1 cellular context compared by ENCODE assay signal in the genomic region with DNA sequence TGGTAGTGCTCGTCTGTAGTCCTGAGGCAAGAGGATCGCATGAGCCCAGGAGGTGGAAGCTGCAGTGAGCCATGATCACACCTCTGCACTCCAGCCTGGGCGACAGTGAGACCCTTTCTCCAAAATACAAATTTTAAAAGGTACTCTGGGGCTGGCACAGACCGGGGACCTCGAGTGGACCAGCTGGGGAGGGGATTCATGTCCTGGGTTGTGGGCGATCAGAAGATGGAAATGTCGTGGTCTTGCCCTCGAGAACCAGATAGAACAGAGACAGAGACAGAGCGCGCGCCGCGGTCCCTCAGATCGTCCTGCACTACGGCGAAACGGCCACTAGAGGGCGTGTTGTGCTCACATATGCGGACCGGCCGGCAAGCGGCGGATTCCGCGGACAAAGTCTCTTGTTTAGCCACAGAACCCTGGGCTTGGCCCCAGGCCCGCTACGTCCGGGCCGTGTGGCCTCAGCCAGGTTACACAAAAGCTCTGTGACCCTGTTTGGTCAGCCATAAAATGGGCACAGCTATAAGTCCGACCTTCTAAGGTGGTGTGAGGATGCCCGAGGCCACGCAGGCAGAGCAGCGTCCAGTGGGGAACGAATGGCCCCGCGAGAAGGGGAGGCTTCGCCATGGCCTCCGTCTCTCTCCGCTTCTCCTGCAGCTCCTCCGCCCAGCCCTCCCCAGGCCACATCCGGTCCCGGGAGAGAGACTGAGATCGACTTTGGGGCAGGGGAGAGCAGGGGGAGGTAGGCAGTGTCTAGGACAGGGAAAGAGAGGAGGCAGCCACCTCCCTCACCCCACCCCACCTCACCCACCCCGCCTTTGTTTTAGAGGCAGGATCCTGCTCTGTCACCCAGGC.
TF ChIP-seq lines count a peak whose summit lies in the region.

No MANE protein-coding gene starts in this region.

TF ChIP-seq in HepG2, 621 proteins besides CTCF, POLR2A, EP300 and RAD21 (continued from another document and continues in another):
- peak; percentile 85; the same call in 1 of the 2 replicates for TF ChIP-seq ZNF800 (CRISPR knock-in tag; IDR thresholded peaks at IDR 0.05)
- TF ChIP-seq FOXM1 (CRISPR knock-in tag; IDR thresholded peaks at IDR 0.05) = no peak
- TF ChIP-seq ZNF790 (CRISPR knock-in tag; IDR thresholded peaks at IDR 0.05; ENCODE audit: borderline replicate concordance) = no peak
- TF ChIP-seq MTF1 (CRISPR knock-in tag; IDR thresholded peaks at IDR 0.05) = no peak
- no peak for TF ChIP-seq ZNF530 (CRISPR knock-in tag; IDR thresholded peaks at IDR 0.05; ENCODE audit: low read depth)
- TF ChIP-seq AKNA (CRISPR knock-in tag; IDR thresholded peaks at IDR 0.05; ENCODE audit: borderline replicate concordance) = no peak
- TF ChIP-seq TARDBP (CRISPR knock-in tag; IDR thresholded peaks at IDR 0.05) = no peak
- no peak for TF ChIP-seq ZNF607 (CRISPR knock-in tag; IDR thresholded peaks at IDR 0.05; ENCODE audit: borderline replicate concordance)
- TF ChIP-seq, protein P1, sequence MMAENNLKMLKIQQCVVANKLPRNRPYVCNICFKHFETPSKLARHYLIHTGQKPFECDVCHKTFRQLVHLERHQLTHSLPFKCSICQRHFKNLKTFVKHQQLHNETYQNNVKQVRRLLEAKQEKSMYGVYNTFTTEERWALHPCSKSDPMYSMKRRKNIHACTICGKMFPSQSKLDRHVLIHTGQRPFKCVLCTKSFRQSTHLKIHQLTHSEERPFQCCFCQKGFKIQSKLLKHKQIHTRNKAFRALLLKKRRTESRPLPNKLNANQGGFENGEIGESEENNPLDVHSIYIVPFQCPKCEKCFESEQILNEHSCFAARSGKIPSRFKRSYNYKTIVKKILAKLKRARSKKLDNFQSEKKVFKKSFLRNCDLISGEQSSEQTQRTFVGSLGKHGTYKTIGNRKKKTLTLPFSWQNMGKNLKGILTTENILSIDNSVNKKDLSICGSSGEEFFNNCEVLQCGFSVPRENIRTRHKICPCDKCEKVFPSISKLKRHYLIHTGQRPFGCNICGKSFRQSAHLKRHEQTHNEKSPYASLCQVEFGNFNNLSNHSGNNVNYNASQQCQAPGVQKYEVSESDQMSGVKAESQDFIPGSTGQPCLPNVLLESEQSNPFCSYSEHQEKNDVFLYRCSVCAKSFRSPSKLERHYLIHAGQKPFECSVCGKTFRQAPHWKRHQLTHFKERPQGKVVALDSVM (CRISPR knock-in tag; IDR thresholded peaks at IDR 0.05) = peak; percentile 90
- peak; percentile 56 for TF ChIP-seq SAP130 (CRISPR knock-in tag; IDR thresholded peaks at IDR 0.05; ENCODE audit: low read depth)
- TF ChIP-seq, protein P2, sequence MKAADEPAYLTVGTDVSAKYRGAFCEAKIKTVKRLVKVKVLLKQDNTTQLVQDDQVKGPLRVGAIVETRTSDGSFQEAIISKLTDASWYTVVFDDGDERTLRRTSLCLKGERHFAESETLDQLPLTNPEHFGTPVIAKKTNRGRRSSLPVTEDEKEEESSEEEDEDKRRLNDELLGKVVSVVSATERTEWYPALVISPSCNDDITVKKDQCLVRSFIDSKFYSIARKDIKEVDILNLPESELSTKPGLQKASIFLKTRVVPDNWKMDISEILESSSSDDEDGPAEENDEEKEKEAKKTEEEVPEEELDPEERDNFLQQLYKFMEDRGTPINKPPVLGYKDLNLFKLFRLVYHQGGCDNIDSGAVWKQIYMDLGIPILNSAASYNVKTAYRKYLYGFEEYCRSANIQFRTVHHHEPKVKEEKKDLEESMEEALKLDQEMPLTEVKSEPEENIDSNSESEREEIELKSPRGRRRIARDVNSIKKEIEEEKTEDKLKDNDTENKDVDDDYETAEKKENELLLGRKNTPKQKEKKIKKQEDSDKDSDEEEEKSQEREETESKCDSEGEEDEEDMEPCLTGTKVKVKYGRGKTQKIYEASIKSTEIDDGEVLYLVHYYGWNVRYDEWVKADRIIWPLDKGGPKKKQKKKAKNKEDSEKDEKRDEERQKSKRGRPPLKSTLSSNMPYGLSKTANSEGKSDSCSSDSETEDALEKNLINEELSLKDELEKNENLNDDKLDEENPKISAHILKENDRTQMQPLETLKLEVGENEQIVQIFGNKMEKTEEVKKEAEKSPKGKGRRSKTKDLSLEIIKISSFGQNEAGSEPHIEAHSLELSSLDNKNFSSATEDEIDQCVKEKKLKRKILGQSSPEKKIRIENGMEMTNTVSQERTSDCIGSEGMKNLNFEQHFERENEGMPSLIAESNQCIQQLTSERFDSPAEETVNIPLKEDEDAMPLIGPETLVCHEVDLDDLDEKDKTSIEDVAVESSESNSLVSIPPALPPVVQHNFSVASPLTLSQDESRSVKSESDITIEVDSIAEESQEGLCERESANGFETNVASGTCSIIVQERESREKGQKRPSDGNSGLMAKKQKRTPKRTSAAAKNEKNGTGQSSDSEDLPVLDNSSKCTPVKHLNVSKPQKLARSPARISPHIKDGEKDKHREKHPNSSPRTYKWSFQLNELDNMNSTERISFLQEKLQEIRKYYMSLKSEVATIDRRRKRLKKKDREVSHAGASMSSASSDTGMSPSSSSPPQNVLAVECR (CRISPR knock-in tag; IDR thresholded peaks at IDR 0.05; ENCODE audit: borderline replicate concordance) = no peak; the same call in 1 of the 2 replicates
- TF ChIP-seq RBM22 (optimal IDR thresholded peaks at IDR 0.05; ENCODE audit: low read length) = no peak
- TF ChIP-seq STAT6 (CRISPR knock-in tag; IDR thresholded peaks at IDR 0.05; ENCODE audit: borderline replicate concordance) = 0 out of 2 replicates have a peak, but pooled peaks have one; percentile 67
- peak; percentile 76 for TF ChIP-seq ARHGAP35 (CRISPR knock-in tag; IDR thresholded peaks at IDR 0.05; ENCODE audit: borderline replicate concordance)
- no peak for TF ChIP-seq GMEB2 (CRISPR knock-in tag; IDR thresholded peaks at IDR 0.05; ENCODE audit: low read depth)
- TF ChIP-seq ZNF274 (CRISPR knock-in tag; IDR thresholded peaks at IDR 0.05) = peak; percentile 68; the same call in 1 of the 2 replicates
- TF ChIP-seq ZNF7 (CRISPR knock-in tag; IDR thresholded peaks at IDR 0.05) = no peak
- TF ChIP-seq ZNF883 (CRISPR knock-in tag; IDR thresholded peaks at IDR 0.05; ENCODE audit: not compliant biosample characterization) = peak; percentile 63
- no peak for TF ChIP-seq HOXA7 (CRISPR knock-in tag; IDR thresholded peaks at IDR 0.05)
- no peak for TF ChIP-seq ZBTB43 (CRISPR knock-in tag; conservative IDR thresholded peaks at IDR 0.05)
- TF ChIP-seq NFATC3 (CRISPR knock-in tag; IDR thresholded peaks at IDR 0.05) = 0 out of 2 replicates have a peak, but pooled peaks have one; percentile 54
- no peak for TF ChIP-seq NR1H2 (CRISPR knock-in tag; IDR thresholded peaks at IDR 0.05; ENCODE audit: borderline replicate concordance, low read depth)
- TF ChIP-seq ZNF616 (CRISPR knock-in tag; IDR thresholded peaks at IDR 0.05; ENCODE audit: low read depth) = peak; percentile 29; the same call in 1 of the 2 replicates
- TF ChIP-seq ZBTB42 (CRISPR knock-in tag; IDR thresholded peaks at IDR 0.05) = no peak
